Comparison of ENCODE assay signal across 8 cellular contexts in genomic region chr19:49593233-49594113, GRCh38. TPM values are rescaled to one million over a fixed set of nuclear protein-coding genes. Genes with fewer than 3 reads are reported as not detected.
DNase-seq lines count a peak whose midpoint lies in the region; ATAC-seq and TF ChIP-seq lines count a peak whose summit lies in the region.

No MANE protein-coding gene starts in this region.

- no peak overlapping the region for H2AFZ ChIP-seq in neuron (ENCODE audit: low read depth, low read length)

- peaks cover 12% of the 10 kb centered on the region for H3K36me3 ChIP-seq in BJ (ENCODE audit: control insufficient read depth, insufficient read depth, low read length)
- peaks cover 27% of the 10 kb centered on the region for H3K36me3 ChIP-seq in SJCRH30
- peaks cover 30% of the 10 kb centered on the region for H3K36me3 ChIP-seq in neuron (ENCODE audit: insufficient read depth, low read length)
- H3K36me3 ChIP-seq in stomach: peaks cover 42 to 47% (median 46%) of the 10 kb centered on the region in 4 donors

- peak; percentile 51 for DNase-seq in BJ (ENCODE audit: low read depth)
- DNase-seq in KBM-7: peak; percentile 91
- peak; percentile 91 for DNase-seq in SJCRH30
- peak; percentile 94 for DNase-seq in activated naive CD4-positive, alpha-beta T cell treated with Interleukin-2 at 50 U/mL for 16 hours
- peak; percentile 86 for DNase-seq in foreskin melanocyte
- DNase-seq in stomach: peak; percentile 94

- CTCF ChIA-PET in BJ (lab: Yijun Ruan, JAX): interaction anchor here (0.9 to 1.7 kb wide), 3 partner anchors 23 to 79 kb away, joined by 3 to 8 read pairs (median 6); no protein-coding TSS in a partner anchor

- POLR2A ChIA-PET in BJ (lab: Charles Lee): interaction anchor here (0.5 to 0.9 kb wide), 3 partner anchors 46 to 254 kb away, joined by 4 to 9 read pairs (median 4); partner anchors contain the start of genes RCN3 and RRAS

- TF ChIP-seq EP300 in stomach (IDR thresholded peaks at IDR 0.05): no peak

- intact Hi-C loops in stomach (cut with DNase I; ENCODE audit: low total_unique reads): no loop called here

- H3K27ac ChIP-seq in SJCRH30 (no peak overlapping the region), stomach (peak overlapping the region; percentile 92 to 99 (median 96))

- ATAC-seq in GM19397 (IDR thresholded peaks at IDR 0.05; ENCODE audit: unreplicated experiment): peak; percentile 44

- no peak for TF ChIP-seq POLR2A in stomach (IDR thresholded peaks at IDR 0.05)

- H3K4me3 ChIP-seq in BJ (ENCODE audit: low read depth, low read length) (peak overlapping the region; percentile 53), SJCRH30 (peak overlapping the region; percentile 86), neuron (ENCODE audit: low read length) (peak overlapping the region; percentile 100), stomach (peak overlapping the region; percentile 70 to 95 (median 90))

- in situ Hi-C loops in KBM-7 (cut with MboI; ENCODE audit: low pct_unique_long_range_greater_than_20kb, low sequenced_read_pairs): no loop called here

- TF ChIP-seq CTCF in BJ (IDR thresholded peaks at IDR 0.05; ENCODE audit: insufficient read depth, low read depth, low read length) (no peak), stomach (IDR thresholded peaks at IDR 0.05) (no peak)

- no peaks in the 10 kb centered on the region for H3K27me3 ChIP-seq in BJ (ENCODE audit: control insufficient read depth, insufficient read depth, low read length)
- H3K27me3 ChIP-seq in SJCRH30: no peaks in the 10 kb centered on the region
- H3K27me3 ChIP-seq in neuron (ENCODE audit: insufficient read depth, low read length): no peaks in the 10 kb centered on the region
- H3K27me3 ChIP-seq in stomach: no peaks in the 10 kb centered on the region

- no peaks in the 10 kb centered on the region for H3K4me1 ChIP-seq in SJCRH30
- H3K4me1 ChIP-seq in neuron (ENCODE audit: insufficient read depth, low read length): peaks cover 24% of the 10 kb centered on the region
- H3K4me1 ChIP-seq in stomach: peaks cover 21 to 53% (median 45%) of the 10 kb centered on the region in 4 donors

- no peaks in the 10 kb centered on the region for H3K9me3 ChIP-seq in SJCRH30 (replicated peaks)
- no peaks in the 10 kb centered on the region for H3K9me3 ChIP-seq in neuron (ENCODE audit: low read length)
- H3K9me3 ChIP-seq in stomach: no peaks in the 10 kb centered on the region

- 4 to 9% (median 6%) methylated on average over 16 to 27 of the region's 27 CpGs for WGBS in stomach, 5 donors

RNA-seq across cellular contexts. Expression of gene PRR12, which starts 2.5 kb away (rescaled TPM):
- 0.42 and 0.43 TPM in 2 replicates for polyA plus RNA-seq in BJ (2011; rRNA removed)
- 0.57 and 2.2 TPM in 2 replicates for polyA minus RNA-seq in BJ (2011; rRNA and poly(A)+ RNA removed)
- total RNA-seq in SJCRH30 (2014; rRNA removed; shearing (Covaris generic)): 6.1 and 6.3 TPM in 2 replicates
- 10 to 100 TPM in 3 of 5 donors, 1 to 10 TPM in 2; 4.6 to 88.3 (median 13.9) TPM for total RNA-seq in stomach
- polyA plus RNA-seq in stomach: 10 to 100 TPM in 1 of 3 donors, 1 to 10 TPM in 2; 3.1 to 16.7 (median 5.6) TPM

RNA-seq across cellular contexts. Expression of gene PRRG2, which starts 12.4 kb away (rescaled TPM):
- polyA plus RNA-seq in BJ (2011; rRNA removed) (0.12 and 0.13 TPM in 2 replicates), stomach (10 to 100 TPM in 1 of 3 donors, 1 to 10 TPM in 2; 8.6 to 14.7 (median 9.0) TPM)
- polyA minus RNA-seq in BJ (2011; rRNA and poly(A)+ RNA removed): 0.31 TPM in 1 of 2 replicates, not detected in the other
- total RNA-seq in SJCRH30 (2014; rRNA removed; shearing (Covaris generic)): 0.51 and 0.58 TPM in 2 replicates
- 10 to 100 TPM in 1 of 5 donors, 1 to 10 TPM in 2, not detected in 2; 5.9 to 12.5 (median 10.0) TPM for total RNA-seq in stomach

RNA-seq across cellular contexts. Expression of gene NOSIP, which starts 13.1 kb away (rescaled TPM):
- polyA plus RNA-seq in BJ (2011; rRNA removed) (59.2 and 87.6 TPM in 2 replicates), stomach (100 to 1,000 TPM in 2 of 3 donors, 10 to 100 TPM in 1; 94.6 to 154 (median 113) TPM)
- 37.5 and 65.3 TPM in 2 replicates for polyA minus RNA-seq in BJ (2011; rRNA and poly(A)+ RNA removed)
- 54.2 and 66.5 TPM in 2 replicates for total RNA-seq in SJCRH30 (2014; rRNA removed; shearing (Covaris generic))
- total RNA-seq in stomach: 100 to 1,000 TPM in 1 of 5 donors, 10 to 100 TPM in 4; 18.1 to 354 (median 70.5) TPM

RNA-seq across cellular contexts. Expression of gene RRAS, which starts 46.5 kb away (rescaled TPM):
- 117 and 186 TPM in 2 replicates for polyA plus RNA-seq in BJ (2011; rRNA removed)
- polyA minus RNA-seq in BJ (2011; rRNA and poly(A)+ RNA removed): 70.9 and 78.5 TPM in 2 replicates
- 7.5 and 7.6 TPM in 2 replicates for total RNA-seq in SJCRH30 (2014; rRNA removed; shearing (Covaris generic))
- total RNA-seq in stomach: 100 to 1,000 TPM in 1 of 5 donors, 10 to 100 TPM in 3, 1 to 10 TPM in 1; 7.7 to 138 (median 63.9) TPM
- 100 to 1,000 TPM; 126 to 145 (median 130) TPM for polyA plus RNA-seq in stomach

RNA-seq across cellular contexts. Expression of gene SCAF1, which starts 48.5 kb away (rescaled TPM):
- 2.8 and 3.4 TPM in 2 replicates for polyA plus RNA-seq in BJ (2011; rRNA removed)
- polyA minus RNA-seq in BJ (2011; rRNA and poly(A)+ RNA removed): 1.7 and 2.3 TPM in 2 replicates
- 15.9 and 16.3 TPM in 2 replicates for total RNA-seq in SJCRH30 (2014; rRNA removed; shearing (Covaris generic))
- total RNA-seq in stomach: 10 to 100 TPM in 4 of 5 donors, 1 to 10 TPM in 1; 8.3 to 41.7 (median 19.8) TPM
- 10 to 100 TPM in 2 of 3 donors, 1 to 10 TPM in 1; 8.9 to 19.7 (median 12.1) TPM for polyA plus RNA-seq in stomach
